In genomic region chr15:39291036-39291435, GRCh38 we compare ENCODE assay signal across 22 cellular contexts.
"Had no signal": no experiment of that assay in that cellular context is flagged by ENCODE, and none has a peak within 500 bp of the region (broad histone marks: within the 10 kb centered on the region; RNA-seq: fewer than 3 reads in every experiment).

No MANE protein-coding gene starts in this region.

- DNase-seq: cerebellar nuclear complex; colonic mucosa; cortex of kidney; effector CD8-positive, alpha-beta T cell; effector memory CD8-positive, alpha-beta T cell; endodermal cell; erythroblast; esophagus squamous epithelium; foreskin fibroblast; foreskin melanocyte; gastrocnemius medialis; glutamatergic neuron; head of caudate nucleus; heart right ventricle; hippocampal formation; left cardiac atrium; left ventricle myocardium inferior; lower lobe of right lung; mesenchymal stem cell; mucosa of descending colon had no signal

- H3K27me3 ChIP-seq: colonic mucosa, esophagus squamous epithelium, gastrocnemius medialis had no signal

- ATAC-seq: effector memory CD8-positive, alpha-beta T cell; esophagus mucosa; gastrocnemius medialis; heart right ventricle; left cardiac atrium; lower lobe of right lung; mucosa of descending colon had no signal

- H3K27ac ChIP-seq: colonic mucosa, epithelial cell of prostate, esophagus squamous epithelium, gastrocnemius medialis, heart right ventricle, left ventricle myocardium inferior, lower lobe of right lung had no signal

- H3K4me1 ChIP-seq: colonic mucosa, gastrocnemius medialis had no signal

- H3K9me3 ChIP-seq: colonic mucosa, esophagus squamous epithelium, gastrocnemius medialis, lower lobe of right lung, mucosa of descending colon had no signal

- H3K4me3 ChIP-seq: colonic mucosa, esophagus squamous epithelium, gastrocnemius medialis, heart right ventricle, left ventricle myocardium inferior, lower lobe of right lung, mucosa of descending colon had no signal

- H3K36me3 ChIP-seq: colonic mucosa, esophagus squamous epithelium, gastrocnemius medialis, heart right ventricle, left ventricle myocardium inferior, lower lobe of right lung had no signal
